Comparison of ENCODE assay signal across 8 cellular contexts in genomic region chr7:143256325-143256724, GRCh38. TPM values are rescaled to one million over a fixed set of nuclear protein-coding genes. Genes with fewer than 3 reads are reported as not detected.
DNase-seq lines count a peak whose midpoint lies in the region; ATAC-seq lines count a peak whose summit lies in the region.
"Had no signal": no experiment of that assay in that cellular context is flagged by ENCODE, and none has a peak within 500 bp of the region (broad histone marks: within the 10 kb centered on the region; RNA-seq: fewer than 3 reads in every experiment).

No MANE protein-coding gene starts in this region.

- peaks cover 22% of the 10 kb centered on the region for H3K9me3 Mint-ChIP-seq in activated CD4-positive, alpha-beta T cell treated with anti-CD3 and anti-CD28 coated beads, Interleukin-2, amount 10 ng/mL, durations not matched to agents 24 days and 14 days
- peaks cover 5% of the 10 kb centered on the region for H3K9me3 Mint-ChIP-seq in stimulated activated effector memory CD8-positive, alpha-beta T cell treated with anti-CD3 and anti-CD28 coated beads, Interleukin-12 subunit alpha, Interleukin-12 subunit beta, amount 100 ng/mL, for 72 hours

- peak overlapping the region; percentile 8 for H3K27ac Mint-ChIP-seq in activated CD4-positive, alpha-beta T cell treated with anti-CD3 and anti-CD28 coated beads, Interleukin-2, amount 10 ng/mL, durations not matched to agents 24 days and 14 days
- H3K27ac Mint-ChIP-seq in stimulated activated effector memory CD8-positive, alpha-beta T cell treated with anti-CD3 and anti-CD28 coated beads, Interleukin-12 subunit alpha, Interleukin-12 subunit beta, amount 100 ng/mL, for 72 hours, result peak overlapping the region; percentile 21
- H3K27ac Mint-ChIP-seq: nephron had no signal

- peaks cover 24% of the 10 kb centered on the region for H3K36me3 Mint-ChIP-seq in activated CD4-positive, alpha-beta T cell treated with anti-CD3 and anti-CD28 coated beads, Interleukin-2, amount 10 ng/mL, durations not matched to agents 24 days and 14 days (ENCODE audit: low read depth)
- no peaks in the 10 kb centered on the region for H3K36me3 Mint-ChIP-seq in stimulated activated effector memory CD8-positive, alpha-beta T cell treated with anti-CD3 and anti-CD28 coated beads, Interleukin-12 subunit alpha, Interleukin-12 subunit beta, amount 100 ng/mL, for 72 hours

- peak; percentile 33 for ATAC-seq in stimulated activated effector memory CD8-positive, alpha-beta T cell treated with anti-CD3 and anti-CD28 coated beads, Interleukin-12 subunit alpha, Interleukin-12 subunit beta, amount 100 ng/mL, for 72 hours
- ATAC-seq in HG03378 (IDR thresholded peaks at IDR 0.05; ENCODE audit: unreplicated experiment), result no peak

- intact Hi-C loops in activated CD4-positive, alpha-beta T cell treated with anti-CD3 and anti-CD28 coated beads, Interleukin-2, amount 10 ng/mL, durations not matched to agents 24 days and 14 days (cut with micrococcal nuclease), result loop anchor here (1.0 kb wide), 1 partner anchor 8 kb away; no protein-coding TSS in a partner anchor

- DNase-seq in activated CD4-positive, alpha-beta T cell treated with anti-CD3 and anti-CD28 coated beads, Interleukin-2, amount 10 ng/mL, durations not matched to agents 24 days and 14 days, result no peak
- no peak for DNase-seq in activated CD4-positive, alpha-beta T cell treated with anti-CD3 and anti-CD28 coated beads for 48 hours
- no peak for DNase-seq in stimulated activated effector memory CD8-positive, alpha-beta T cell treated with anti-CD3 and anti-CD28 coated beads, Interleukin-12 subunit alpha, Interleukin-12 subunit beta, amount 100 ng/mL, for 72 hours (ENCODE audit: low spot score in 2 of 2)
- DNase-seq: ACHN; activated naive CD4-positive, alpha-beta T cell; NCI-H146 had no signal

- H3K4me3 Mint-ChIP-seq in activated CD4-positive, alpha-beta T cell treated with anti-CD3 and anti-CD28 coated beads, Interleukin-2, amount 10 ng/mL, durations not matched to agents 24 days and 14 days, result no peak overlapping the region
- H3K4me3 Mint-ChIP-seq in stimulated activated effector memory CD8-positive, alpha-beta T cell treated with anti-CD3 and anti-CD28 coated beads, Interleukin-12 subunit alpha, Interleukin-12 subunit beta, amount 100 ng/mL, for 72 hours, result no peak overlapping the region
- H3K4me3 Mint-ChIP-seq: nephron had no signal

- peaks cover 48% of the 10 kb centered on the region for H3K4me1 Mint-ChIP-seq in activated CD4-positive, alpha-beta T cell treated with anti-CD3 and anti-CD28 coated beads, Interleukin-2, amount 10 ng/mL, durations not matched to agents 24 days and 14 days
- H3K4me1 Mint-ChIP-seq in stimulated activated effector memory CD8-positive, alpha-beta T cell treated with anti-CD3 and anti-CD28 coated beads, Interleukin-12 subunit alpha, Interleukin-12 subunit beta, amount 100 ng/mL, for 72 hours, result peaks cover 48% of the 10 kb centered on the region
- H3K4me1 Mint-ChIP-seq: nephron had no signal

- no peaks in the 10 kb centered on the region for H3K27me3 Mint-ChIP-seq in activated CD4-positive, alpha-beta T cell treated with anti-CD3 and anti-CD28 coated beads, Interleukin-2, amount 10 ng/mL, durations not matched to agents 24 days and 14 days

RNA-seq across cellular contexts. Expression of gene GSTK1, which starts 6.9 kb away (rescaled TPM):
- total RNA-seq in activated CD4-positive, alpha-beta T cell treated with anti-CD3 and anti-CD28 coated beads, Interleukin-2, amount 10 ng/mL, durations not matched to agents 24 days and 14 days, result 138 and 142 TPM in 2 replicates

RNA-seq across cellular contexts. Expression of gene TMEM139, which starts 28.4 kb away (rescaled TPM):
- total RNA-seq in activated CD4-positive, alpha-beta T cell treated with anti-CD3 and anti-CD28 coated beads, Interleukin-2, amount 10 ng/mL, durations not matched to agents 24 days and 14 days, result 0.38 and 0.42 TPM in 2 replicates

RNA-seq across cellular contexts. Expression of gene CASP2, which starts 31.8 kb away (rescaled TPM):
- total RNA-seq in activated CD4-positive, alpha-beta T cell treated with anti-CD3 and anti-CD28 coated beads, Interleukin-2, amount 10 ng/mL, durations not matched to agents 24 days and 14 days, result 99.1 and 110 TPM in 2 replicates

RNA-seq across cellular contexts. Expression of gene TAS2R40, which starts 34.5 kb away (rescaled TPM):
- total RNA-seq in activated CD4-positive, alpha-beta T cell treated with anti-CD3 and anti-CD28 coated beads, Interleukin-2, amount 10 ng/mL, durations not matched to agents 24 days and 14 days, result not detected in 2 replicates

RNA-seq across cellular contexts. Expression of gene CLCN1, which starts 59.6 kb away (rescaled TPM):
- total RNA-seq in activated CD4-positive, alpha-beta T cell treated with anti-CD3 and anti-CD28 coated beads, Interleukin-2, amount 10 ng/mL, durations not matched to agents 24 days and 14 days, result not detected in 2 replicates
